Comparison of ENCODE assay signal across 1 cellular context in the genomic region with DNA sequence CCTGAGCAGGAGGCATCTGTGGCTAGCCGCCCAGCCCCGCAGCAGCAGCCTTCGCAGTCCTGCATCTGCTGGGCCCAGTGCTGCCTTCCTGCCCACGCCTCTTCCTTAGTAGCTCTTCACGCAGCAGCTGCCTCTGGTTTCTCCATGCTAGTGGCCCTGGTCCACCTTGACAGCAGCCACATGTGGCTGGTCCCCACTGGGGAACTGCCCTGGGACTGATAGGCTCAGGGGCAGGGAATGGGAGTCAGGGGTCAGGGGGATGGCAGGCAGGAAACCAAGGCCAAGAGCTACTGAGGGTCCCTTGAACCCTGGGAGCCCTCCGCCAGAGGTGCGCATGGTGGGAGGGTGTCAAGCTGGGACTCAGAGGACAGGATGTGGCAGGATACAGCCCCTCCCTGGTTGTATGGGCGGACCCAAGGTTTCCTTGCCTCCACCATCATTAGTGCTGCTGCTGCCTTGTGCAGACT.
TF ChIP-seq lines count a peak whose summit lies in the region.

No MANE protein-coding gene starts in this region.

TF ChIP-seq in HepG2, 621 proteins besides CTCF, POLR2A, EP300 and RAD21:
- TF ChIP-seq EED (CRISPR knock-in tag; IDR thresholded peaks at IDR 0.05) (no peak), DMTF1 (CRISPR knock-in tag; IDR thresholded peaks at IDR 0.05) (no peak), CHD2 (IDR thresholded peaks at IDR 0.05; ENCODE audit: low read depth, low read length) (no peak), THAP7 (CRISPR knock-in tag; IDR thresholded peaks at IDR 0.05) (no peak), ZFP90 (CRISPR knock-in tag; IDR thresholded peaks at IDR 0.05; ENCODE audit: borderline replicate concordance) (no peak), ZNF766 (CRISPR knock-in tag; IDR thresholded peaks at IDR 0.05; ENCODE audit: borderline replicate concordance) (no peak), KDM1A (CRISPR knock-in tag; IDR thresholded peaks at IDR 0.05) (no peak), ZSCAN21 (CRISPR knock-in tag; IDR thresholded peaks at IDR 0.05; ENCODE audit: borderline replicate concordance) (no peak), ZSCAN30 (CRISPR knock-in tag; IDR thresholded peaks at IDR 0.05) (no peak), SOX13 (IDR thresholded peaks at IDR 0.05) (no peak), SOX13 (CRISPR knock-in tag; conservative IDR thresholded peaks at IDR 0.05 in 1 of 2, IDR thresholded peaks at IDR 0.05 in 1 of 2) (no peak), TOPORS (CRISPR knock-in tag; IDR thresholded peaks at IDR 0.05) (no peak), ZNF34 (CRISPR knock-in tag; IDR thresholded peaks at IDR 0.05; ENCODE audit: borderline replicate concordance) (no peak)
- TF ChIP-seq, protein P1, sequence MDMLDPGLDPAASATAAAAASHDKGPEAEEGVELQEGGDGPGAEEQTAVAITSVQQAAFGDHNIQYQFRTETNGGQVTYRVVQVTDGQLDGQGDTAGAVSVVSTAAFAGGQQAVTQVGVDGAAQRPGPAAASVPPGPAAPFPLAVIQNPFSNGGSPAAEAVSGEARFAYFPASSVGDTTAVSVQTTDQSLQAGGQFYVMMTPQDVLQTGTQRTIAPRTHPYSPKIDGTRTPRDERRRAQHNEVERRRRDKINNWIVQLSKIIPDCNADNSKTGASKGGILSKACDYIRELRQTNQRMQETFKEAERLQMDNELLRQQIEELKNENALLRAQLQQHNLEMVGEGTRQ (IDR thresholded peaks at IDR 0.05; ENCODE audit: low read depth, low read length), result no peak
- TF ChIP-seq, protein P1 (CRISPR knock-in tag; IDR thresholded peaks at IDR 0.05; ENCODE audit: borderline replicate concordance), result no peak
- TF ChIP-seq, protein P2, sequence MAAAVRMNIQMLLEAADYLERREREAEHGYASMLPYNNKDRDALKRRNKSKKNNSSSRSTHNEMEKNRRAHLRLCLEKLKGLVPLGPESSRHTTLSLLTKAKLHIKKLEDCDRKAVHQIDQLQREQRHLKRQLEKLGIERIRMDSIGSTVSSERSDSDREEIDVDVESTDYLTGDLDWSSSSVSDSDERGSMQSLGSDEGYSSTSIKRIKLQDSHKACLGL (CRISPR knock-in tag; IDR thresholded peaks at IDR 0.05), result no peak
